In genomic region chr14:35986219-35986573, GRCh38 we compare ENCODE assay signal across 14 cellular contexts.
A peak's percentile ranks its signal among the peaks of the same experiment; 100 is the strongest.
DNase-seq lines count a peak whose midpoint lies in the region; ATAC-seq and TF ChIP-seq lines count a peak whose summit lies in the region.
"Had no signal": no experiment of that assay in that cellular context is flagged by ENCODE, and none has a peak within 500 bp of the region (broad histone marks: within the 10 kb centered on the region; RNA-seq: fewer than 3 reads in every experiment).

No MANE protein-coding gene starts in this region.

- no peaks in the 10 kb centered on the region for H3K79me2 ChIP-seq in Karpas-422 (ENCODE audit: low read length)

- H3K27me3 ChIP-seq in Karpas-422 (ENCODE audit: low read length): no peaks in the 10 kb centered on the region
- no peaks in the 10 kb centered on the region for H3K27me3 ChIP-seq in spleen (replicated peaks in 1 of 7)

- H3K4me3 ChIP-seq in Karpas-422 (ENCODE audit: low read length) (peak overlapping the region; percentile 49), spleen (no peak overlapping the region)
- H3K4me3 ChIP-seq: GM23338, thoracic aorta had no signal

- H3K4me1 ChIP-seq in Karpas-422 (ENCODE audit: low read length): peaks cover 72% of the 10 kb centered on the region
- no peaks in the 10 kb centered on the region for H3K4me1 ChIP-seq in spleen

- H3K36me3 ChIP-seq in Karpas-422 (ENCODE audit: insufficient read depth, low read length): no peaks in the 10 kb centered on the region
- H3K36me3 ChIP-seq in spleen: no peaks in the 10 kb centered on the region
- H3K36me3 ChIP-seq: thoracic aorta had no signal

- peak overlapping the region; percentile 77 for H3K9ac ChIP-seq in Karpas-422 (ENCODE audit: low read length)

- peak overlapping the region; percentile 78 for H3K4me2 ChIP-seq in Karpas-422 (ENCODE audit: low read depth, low read length, poor library complexity, severe bottlenecking)
- H3K4me2 ChIP-seq: GM23338 had no signal

- H3K9me2 ChIP-seq in Karpas-422 (replicated peaks; ENCODE audit: insufficient read depth, low read length): no peaks in the 10 kb centered on the region

- intact Hi-C loops in spleen (cut with DNase I; ENCODE audit: low total_unique reads): no loop called here

- WGBS in spleen, 5 donors: 38 to 50% (median 48%) methylated on average over 2 of the region's 2 CpGs

- H3K27ac ChIP-seq in Karpas-422 (ENCODE audit: low read length) (peak overlapping the region; percentile 99), spleen (no peak overlapping the region)
- H3K27ac ChIP-seq: thoracic aorta had no signal

- DNase-seq in GM19240 (ENCODE audit: insufficient read length, low spot score) (peak; percentile 23), Karpas-422 (peak; percentile 97), midbrain (lab: John Stamatoyannopoulos, UW) (peak; percentile 60), NCI-H1105 treated with DMSO at 0.1 percent for 48 hours (lab: John Stamatoyannopoulos, UW) (no peak), spleen (no peak), NCI-H1417 (lab: John Stamatoyannopoulos, UW) (no peak), omental fat pad (ENCODE audit: low spot score) (no peak)
- DNase-seq: DMS53; islet precursor cell; stimulated activated CD4-positive, alpha-beta T cell treated with anti-CD3 and anti-CD28 coated beads, Interleukin-4, amount 100 ng/mL, for 1 hour; T-helper 9 cell had no signal

- no peaks in the 10 kb centered on the region for H4K20me1 ChIP-seq in Karpas-422 (ENCODE audit: insufficient read depth, low read depth, low read length)

- H2AFZ ChIP-seq in Karpas-422 (ENCODE audit: low read length): no peak overlapping the region
- H2AFZ ChIP-seq: GM23338 had no signal

- no peak for TF ChIP-seq CTCF in spleen (IDR thresholded peaks at IDR 0.05 in 8 of 11, conservative IDR thresholded peaks at IDR 0.05 in 3 of 11)
- TF ChIP-seq CTCF in omental fat pad (IDR thresholded peaks at IDR 0.05): no peak

- ATAC-seq in HG02623 (IDR thresholded peaks at IDR 0.05; ENCODE audit: unreplicated experiment) (peak; percentile 88), omental fat pad (ENCODE audit: low FRiP score) (no peak)

- H3K9me3 ChIP-seq in Karpas-422 (ENCODE audit: low read length) (no peaks in the 10 kb centered on the region), spleen (peaks cover 0 to 6% (median 0%) of the 10 kb centered on the region in 8 donors)
- H3K9me3 ChIP-seq: thoracic aorta had no signal

- no peak for TF ChIP-seq POLR2A in spleen (IDR thresholded peaks at IDR 0.05)

Comparison
In these comparisons a context has a peak if more than half of its experiments do, and no peak if none do; other contexts are left out.
1. DNase-seq: peak in GM19240 (single experiment), Karpas-422 (single experiment) and midbrain (single experiment); none in NCI-H1105 treated with DMSO at 0.1 percent for 48 hours (single experiment), spleen (single experiment), NCI-H1417 (0 of 3) and omental fat pad (single experiment).